14 cellular contexts compared by ENCODE assay signal in genomic region chr2:20619624-20620024, GRCh38. TPM values are rescaled to one million over a fixed set of nuclear protein-coding genes. Genes with fewer than 3 reads are reported as not detected.
A peak's percentile ranks its signal among the peaks of the same experiment; 100 is the strongest.
DNase-seq lines count a peak whose midpoint lies in the region; ATAC-seq, FAIRE-seq and TF ChIP-seq lines count a peak whose summit lies in the region.
"Had no signal": no experiment of that assay in that cellular context is flagged by ENCODE, and none has a peak within 500 bp of the region (broad histone marks: within the 10 kb centered on the region; RNA-seq: fewer than 3 reads in every experiment).

No MANE protein-coding gene starts in this region.

- H3K4me3 ChIP-seq in brain microvascular endothelial cell (ENCODE audit: low read depth, low read length), result no peak overlapping the region
- no peak overlapping the region for H3K4me3 ChIP-seq in heart right ventricle
- H3K4me3 ChIP-seq in ovary, result no peak overlapping the region
- H3K4me3 ChIP-seq in tibial nerve, result no peak overlapping the region
- H3K4me3 ChIP-seq in Karpas-422 (ENCODE audit: low read length), result no peak overlapping the region

- in situ Hi-C loops in brain microvascular endothelial cell (cut with HindIII; ENCODE audit: low pct_ligation_motif_present, low sequenced_read_pairs), result no loop called here

- H3K27me3 ChIP-seq in brain microvascular endothelial cell (replicated peaks) (no peaks in the 10 kb centered on the region), heart right ventricle (no peaks in the 10 kb centered on the region), ovary (no peaks in the 10 kb centered on the region), tibial nerve (no peaks in the 10 kb centered on the region), Karpas-422 (ENCODE audit: low read length) (no peaks in the 10 kb centered on the region)
- H3K27me3 ChIP-seq: neutrophil had no signal

- H3K27ac ChIP-seq in brain microvascular endothelial cell (no peak overlapping the region), heart right ventricle (peak overlapping the region; percentile 87 to 99 (median 96)), ovary (peak overlapping the region; percentile 79 to 90), tibial nerve (peak overlapping the region; percentile 88 to 97 (median 94)), Karpas-422 (ENCODE audit: low read length) (no peak overlapping the region)
- H3K27ac ChIP-seq: HL-60, neutrophil had no signal

- no peaks in the 10 kb centered on the region for H3K9me2 ChIP-seq in Karpas-422 (replicated peaks; ENCODE audit: insufficient read depth, low read length)

- H3K36me3 ChIP-seq in brain microvascular endothelial cell (replicated peaks) (no peaks in the 10 kb centered on the region), heart right ventricle (peaks cover 0 to 51% (median 0%) of the 10 kb centered on the region in 9 donors), ovary (no peaks in the 10 kb centered on the region), tibial nerve (peaks cover 0 to 46% (median 11%) of the 10 kb centered on the region in 3 donors), Karpas-422 (ENCODE audit: insufficient read depth, low read length) (no peaks in the 10 kb centered on the region)

- H3K79me2 ChIP-seq in Karpas-422 (ENCODE audit: low read length), result no peaks in the 10 kb centered on the region

- H2AFZ ChIP-seq in Karpas-422 (ENCODE audit: low read length), result no peak overlapping the region

- 53 to 59% methylated on average over 13 of the region's 13 CpGs for WGBS in heart right ventricle, 2 donors
- 79 to 86% (median 83%) methylated on average over 13 of the region's 13 CpGs for WGBS in ovary, 3 donors
- 45 to 63% methylated on average over 7 to 13 of the region's 13 CpGs for WGBS in tibial nerve, 2 donors

- intact Hi-C loops in heart right ventricle (cut with DNase I) (loop anchor here in 5 of 10 donors (5.0 kb wide), 3 partner anchors 42 to 172 kb away; partner anchors contain the start of gene RHOB (in 4 of the 5)), ovary (cut with DNase I) (loop anchor here in 3 of 4 donors (5.0 kb wide), 1 partner anchor 172 kb away; the partner anchor contains the start of gene RHOB (in 3 of the 3))

- TF ChIP-seq CTCF in brain microvascular endothelial cell (IDR thresholded peaks at IDR 0.05; ENCODE audit: low read depth, low read length, missing control alignments) (no peak), heart right ventricle (IDR thresholded peaks at IDR 0.05) (no peak), ovary (IDR thresholded peaks at IDR 0.05) (no peak), tibial nerve (IDR thresholded peaks at IDR 0.05) (no peak)

- no peak overlapping the region for H3K9ac ChIP-seq in Karpas-422 (ENCODE audit: low read length)

- H3K4me2 ChIP-seq in Karpas-422 (ENCODE audit: low read depth, low read length, poor library complexity, severe bottlenecking), result no peak overlapping the region

- peaks cover 56 to 100% (median 92%) of the 10 kb centered on the region in 9 donors for H3K4me1 ChIP-seq in heart right ventricle
- peaks cover 36% of the 10 kb centered on the region for H3K4me1 ChIP-seq in ovary (ENCODE audit: insufficient read depth)
- peaks cover 10 to 65% (median 56%) of the 10 kb centered on the region in 4 donors for H3K4me1 ChIP-seq in tibial nerve
- H3K4me1 ChIP-seq in Karpas-422 (ENCODE audit: low read length), result no peaks in the 10 kb centered on the region; the same call in 1 of the 2 replicates
- H3K4me1 ChIP-seq: Caco-2 had no signal

- H3K9me3 ChIP-seq in heart right ventricle, result no peaks in the 10 kb centered on the region
- H3K9me3 ChIP-seq in ovary, result no peaks in the 10 kb centered on the region
- no peaks in the 10 kb centered on the region for H3K9me3 ChIP-seq in tibial nerve
- H3K9me3 ChIP-seq in Karpas-422 (ENCODE audit: low read length), result no peaks in the 10 kb centered on the region
- H3K9me3 ChIP-seq: Caco-2, neutrophil had no signal

- DNase-seq in brain microvascular endothelial cell (peak; percentile 43), heart right ventricle (peak; percentile 69 to 71), ovary (peak in 2 of 5 donors; percentile 39 to 45), tibial nerve (ENCODE audit: low spot score in 2 of 2) (no peak), midbrain (lab: John Stamatoyannopoulos, UW) (no peak), urothelium cell line (ENCODE audit: low spot score) (no peak), Karpas-422 (no peak)
- DNase-seq: activated CD4-positive, alpha-beta T cell treated with anti-CD3 and anti-CD28 coated beads, Interleukin-2, amount 10 ng/mL, durations not matched to agents 7 days and 5 days; central memory CD4-positive, alpha-beta T cell had no signal

- ATAC-seq in heart right ventricle, result peak in 2 of 8 donors; percentile 0 to 11
- ATAC-seq in HG02678 (IDR thresholded peaks at IDR 0.05; ENCODE audit: unreplicated experiment), result no peak

- TF ChIP-seq POLR2A in ovary (IDR thresholded peaks at IDR 0.05) (no peak), tibial nerve (IDR thresholded peaks at IDR 0.05) (no peak)

- no peak for FAIRE-seq in urothelium cell line (lab: Jason Lieb, UNC)
- FAIRE-seq: islet of Langerhans had no signal

- TF ChIP-seq EP300 in ovary (IDR thresholded peaks at IDR 0.05), result no peak
- no peak for TF ChIP-seq EP300 in tibial nerve (IDR thresholded peaks at IDR 0.05)

- H4K20me1 ChIP-seq in Karpas-422 (ENCODE audit: insufficient read depth, low read depth, low read length), result peaks cover 4% of the 10 kb centered on the region; the same call in 1 of the 2 replicates

RNA-seq across cellular contexts. Expression of gene HS1BP3, which starts 31.3 kb away (rescaled TPM):
- total RNA-seq in heart right ventricle, result 10 to 100 TPM; 11.3 to 26.3 (median 16.1) TPM
- polyA plus RNA-seq in heart right ventricle, result 10 to 100 TPM; 16.8 to 24.6 TPM
- total RNA-seq in ovary, result 10 to 100 TPM; 12.8 to 24.4 (median 22.4) TPM
- 10 to 100 TPM; 12.0 to 22.2 TPM for polyA plus RNA-seq in ovary
- total RNA-seq in tibial nerve, result 10 to 100 TPM; 24.5 to 45.9 (median 33.8) TPM
- 10.6 and 12.8 TPM in 2 replicates for total RNA-seq in Karpas-422 (2014; rRNA removed; shearing (Covaris generic); ENCODE audit: low replicate concordance)

RNA-seq across cellular contexts. Expression of gene GDF7, which starts 47.3 kb away (rescaled TPM):
- total RNA-seq in heart right ventricle (1 to 10 TPM in 1 of 10 donors, under 1 TPM in 9; 0.10 to 1.2 (median 0.66) TPM), ovary (1 to 10 TPM in 1 of 7 donors, under 1 TPM in 6; 0.11 to 1.7 (median 0.48) TPM), tibial nerve (10 to 100 TPM in 3 of 4 donors, 1 to 10 TPM in 1; 6.3 to 20.0 (median 16.6) TPM)
- polyA plus RNA-seq in heart right ventricle (under 1 TPM; 0.17 to 0.37 TPM), ovary (under 1 TPM; 0.21 to 0.83 TPM)
- total RNA-seq in Karpas-422 (2014; rRNA removed; shearing (Covaris generic); ENCODE audit: low replicate concordance), result under 0.01 and 0.29 TPM in 2 replicates
- total RNA-seq: activated CD4-positive, alpha-beta T cell treated with anti-CD3 and anti-CD28 coated beads, Interleukin-2, amount 10 ng/mL, durations not matched to agents 7 days and 5 days had no signal

Comparison
In these comparisons a context has a peak if more than half of its experiments do, and no peak if none do; other contexts are left out.
1. DNase-seq: peak in brain microvascular endothelial cell (single experiment) and heart right ventricle (2 of 2); none in tibial nerve (0 of 2), midbrain (single experiment), urothelium cell line (single experiment) and Karpas-422 (single experiment).
2. H3K27ac ChIP-seq: peak in heart right ventricle (10 of 10), ovary (2 of 2) and tibial nerve (4 of 4); none in brain microvascular endothelial cell (single experiment) and Karpas-422 (single experiment).